ENCODE assay signal across 1 cellular context in the genomic region with DNA sequence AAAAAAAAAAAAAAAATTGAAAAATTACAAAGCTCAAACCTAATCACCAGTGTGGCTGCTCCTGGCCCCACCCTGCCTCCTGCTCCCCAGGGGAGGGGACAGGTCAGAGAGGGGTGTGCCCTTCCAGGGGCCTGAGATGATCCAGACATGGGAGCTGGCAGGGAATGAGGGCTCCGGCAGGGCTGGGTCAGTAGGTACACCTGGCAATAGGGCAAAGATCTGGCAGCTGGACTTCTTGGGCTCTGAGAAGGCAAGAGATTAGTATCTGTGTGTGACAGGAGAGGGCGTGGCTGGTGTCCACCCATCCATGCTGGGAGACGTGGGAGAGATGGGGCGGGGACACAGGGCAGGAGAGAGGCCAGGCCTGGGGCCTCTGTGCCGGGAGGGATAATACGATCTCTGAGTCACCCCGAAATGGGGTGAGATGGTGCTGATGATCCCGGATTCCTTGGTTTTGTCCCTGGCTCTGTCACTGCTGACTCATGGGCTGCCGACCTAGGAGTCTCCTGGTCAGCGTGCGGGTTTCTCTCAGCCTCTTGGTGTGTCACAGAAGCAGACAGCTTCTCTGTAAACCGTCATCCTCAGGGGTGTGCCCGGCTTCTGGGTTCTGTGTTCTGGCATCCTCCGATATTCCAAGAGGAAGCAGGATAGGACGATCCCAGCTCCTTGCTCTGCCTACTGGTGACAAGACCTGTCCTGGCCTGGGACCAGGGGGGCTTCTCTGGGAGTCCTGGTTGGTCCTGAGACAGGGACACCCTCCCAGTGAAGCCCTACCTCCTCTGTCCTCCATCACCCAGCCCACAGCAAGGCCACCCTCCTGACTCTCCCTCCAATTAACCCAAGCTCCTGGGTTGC.
TF ChIP-seq lines count a peak whose summit lies in the region.

No MANE protein-coding gene starts in this region.

TF ChIP-seq in K562, 482 proteins besides CTCF, POLR2A, EP300 and RAD21 (continued from another document and continues in another):
- TF ChIP-seq, protein P1, sequence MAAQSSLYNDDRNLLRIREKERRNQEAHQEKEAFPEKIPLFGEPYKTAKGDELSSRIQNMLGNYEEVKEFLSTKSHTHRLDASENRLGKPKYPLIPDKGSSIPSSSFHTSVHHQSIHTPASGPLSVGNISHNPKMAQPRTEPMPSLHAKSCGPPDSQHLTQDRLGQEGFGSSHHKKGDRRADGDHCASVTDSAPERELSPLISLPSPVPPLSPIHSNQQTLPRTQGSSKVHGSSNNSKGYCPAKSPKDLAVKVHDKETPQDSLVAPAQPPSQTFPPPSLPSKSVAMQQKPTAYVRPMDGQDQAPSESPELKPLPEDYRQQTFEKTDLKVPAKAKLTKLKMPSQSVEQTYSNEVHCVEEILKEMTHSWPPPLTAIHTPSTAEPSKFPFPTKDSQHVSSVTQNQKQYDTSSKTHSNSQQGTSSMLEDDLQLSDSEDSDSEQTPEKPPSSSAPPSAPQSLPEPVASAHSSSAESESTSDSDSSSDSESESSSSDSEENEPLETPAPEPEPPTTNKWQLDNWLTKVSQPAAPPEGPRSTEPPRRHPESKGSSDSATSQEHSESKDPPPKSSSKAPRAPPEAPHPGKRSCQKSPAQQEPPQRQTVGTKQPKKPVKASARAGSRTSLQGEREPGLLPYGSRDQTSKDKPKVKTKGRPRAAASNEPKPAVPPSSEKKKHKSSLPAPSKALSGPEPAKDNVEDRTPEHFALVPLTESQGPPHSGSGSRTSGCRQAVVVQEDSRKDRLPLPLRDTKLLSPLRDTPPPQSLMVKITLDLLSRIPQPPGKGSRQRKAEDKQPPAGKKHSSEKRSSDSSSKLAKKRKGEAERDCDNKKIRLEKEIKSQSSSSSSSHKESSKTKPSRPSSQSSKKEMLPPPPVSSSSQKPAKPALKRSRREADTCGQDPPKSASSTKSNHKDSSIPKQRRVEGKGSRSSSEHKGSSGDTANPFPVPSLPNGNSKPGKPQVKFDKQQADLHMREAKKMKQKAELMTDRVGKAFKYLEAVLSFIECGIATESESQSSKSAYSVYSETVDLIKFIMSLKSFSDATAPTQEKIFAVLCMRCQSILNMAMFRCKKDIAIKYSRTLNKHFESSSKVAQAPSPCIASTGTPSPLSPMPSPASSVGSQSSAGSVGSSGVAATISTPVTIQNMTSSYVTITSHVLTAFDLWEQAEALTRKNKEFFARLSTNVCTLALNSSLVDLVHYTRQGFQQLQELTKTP (IDR thresholded peaks at IDR 0.05; ENCODE audit: low read depth in 1 of 2, partially characterized antibody in 2 of 2), result peak in 1 of 2 experiments; percentile 65
- TF ChIP-seq ZNF707 (CRISPR knock-in tag; conservative IDR thresholded peaks at IDR 0.05) (no peak), FOXK2 (conservative IDR thresholded peaks at IDR 0.05 in 1 of 2, IDR thresholded peaks at IDR 0.05 in 1 of 2; ENCODE audit: low read depth in 2 of 2) (peak; percentile 47 to 51; a peak in 3 of 4 replicates), RBM17 (IDR thresholded peaks at IDR 0.05; ENCODE audit: borderline replicate concordance, low read depth, low read length) (no peak), CBFA2T3 (IDR thresholded peaks at IDR 0.05) (peak; percentile 62), SMAD4 (CRISPR knock-in tag; conservative IDR thresholded peaks at IDR 0.05) (no peak), CREB1 (IDR thresholded peaks at IDR 0.05) (peak; percentile 59), CREB1 (CRISPR knock-in tag; IDR thresholded peaks at IDR 0.05) (no peak; the same call in 1 of the 2 replicates), RBBP5 (IDR thresholded peaks at IDR 0.05; ENCODE audit: borderline replicate concordance, insufficient read depth, low read length, poor library complexity, severe bottlenecking) (peak; percentile 30), NR2C2 (CRISPR knock-in tag; IDR thresholded peaks at IDR 0.05) (no peak), NR2C2 (tag; IDR thresholded peaks at IDR 0.05) (peak; percentile 44; the same call in 1 of the 2 replicates), ZNF75A (CRISPR knock-in tag; IDR thresholded peaks at IDR 0.05) (no peak), NR2C1 (IDR thresholded peaks at IDR 0.05) (no peak), NR2C1 (tag; IDR thresholded peaks at IDR 0.05) (no peak), NEUROD1 (IDR thresholded peaks at IDR 0.05; ENCODE audit: borderline replicate concordance, low read depth, low read length, partially characterized antibody) (peak; percentile 34), MXI1 (IDR thresholded peaks at IDR 0.05; ENCODE audit: low read depth, low read length) (0 out of 2 replicates have a peak, but pooled peaks have one; percentile 46), TEAD2 (tag; IDR thresholded peaks at IDR 0.05) (0 out of 2 replicates have a peak, but pooled peaks have one; percentile 2), TEAD4 (IDR thresholded peaks at IDR 0.05; ENCODE audit: low read length) (peak; percentile 56; the same call in 1 of the 2 replicates), TEAD4 (CRISPR knock-in tag; IDR thresholded peaks at IDR 0.05; ENCODE audit: borderline replicate concordance) (no peak), PHTF2 (CRISPR knock-in tag; IDR thresholded peaks at IDR 0.05) (no peak), EHMT2 (IDR thresholded peaks at IDR 0.05) (no peak), NRF1 (conservative IDR thresholded peaks at IDR 0.05 in 1 of 2, IDR thresholded peaks at IDR 0.05 in 1 of 2) (peak; percentile 61 to 67; a peak in 3 of 4 replicates), HMGN3 (IDR thresholded peaks at IDR 0.05; ENCODE audit: borderline replicate concordance, extremely low read depth, insufficient read length, low read depth, low read length) (peak; percentile 77), ZFX (CRISPR knock-in tag; IDR thresholded peaks at IDR 0.05) (peak; percentile 73), ZNF232 (CRISPR knock-in tag; IDR thresholded peaks at IDR 0.05) (no peak), DIDO1 (tag; IDR thresholded peaks at IDR 0.05; ENCODE audit: low read depth) (no peak), SMARCC2 (IDR thresholded peaks at IDR 0.05; ENCODE audit: low read depth) (peak; percentile 83), ZKSCAN1 (IDR thresholded peaks at IDR 0.05; ENCODE audit: low read depth, low read length) (peak; percentile 58; the same call in 1 of the 2 replicates), MAFF (IDR thresholded peaks at IDR 0.05; ENCODE audit: low read length) (peak; percentile 67), POLR2G (IDR thresholded peaks at IDR 0.05; ENCODE audit: low read depth, low read length) (peak; percentile 27; the same call in 1 of the 2 replicates), TCF7 (IDR thresholded peaks at IDR 0.05; ENCODE audit: borderline replicate concordance) (no peak), ARID1B (IDR thresholded peaks at IDR 0.05) (peak; percentile 88), LCOR (CRISPR knock-in tag; IDR thresholded peaks at IDR 0.05) (peak; percentile 83; the same call in 1 of the 2 replicates), C11orf30 (IDR thresholded peaks at IDR 0.05; ENCODE audit: low read depth) (peak; percentile 90), STAG1 (CRISPR knock-in tag; IDR thresholded peaks at IDR 0.05; ENCODE audit: borderline replicate concordance) (no peak), SMARCA4 (IDR thresholded peaks at IDR 0.05) (peak; percentile 92)
- TF ChIP-seq, protein P2, sequence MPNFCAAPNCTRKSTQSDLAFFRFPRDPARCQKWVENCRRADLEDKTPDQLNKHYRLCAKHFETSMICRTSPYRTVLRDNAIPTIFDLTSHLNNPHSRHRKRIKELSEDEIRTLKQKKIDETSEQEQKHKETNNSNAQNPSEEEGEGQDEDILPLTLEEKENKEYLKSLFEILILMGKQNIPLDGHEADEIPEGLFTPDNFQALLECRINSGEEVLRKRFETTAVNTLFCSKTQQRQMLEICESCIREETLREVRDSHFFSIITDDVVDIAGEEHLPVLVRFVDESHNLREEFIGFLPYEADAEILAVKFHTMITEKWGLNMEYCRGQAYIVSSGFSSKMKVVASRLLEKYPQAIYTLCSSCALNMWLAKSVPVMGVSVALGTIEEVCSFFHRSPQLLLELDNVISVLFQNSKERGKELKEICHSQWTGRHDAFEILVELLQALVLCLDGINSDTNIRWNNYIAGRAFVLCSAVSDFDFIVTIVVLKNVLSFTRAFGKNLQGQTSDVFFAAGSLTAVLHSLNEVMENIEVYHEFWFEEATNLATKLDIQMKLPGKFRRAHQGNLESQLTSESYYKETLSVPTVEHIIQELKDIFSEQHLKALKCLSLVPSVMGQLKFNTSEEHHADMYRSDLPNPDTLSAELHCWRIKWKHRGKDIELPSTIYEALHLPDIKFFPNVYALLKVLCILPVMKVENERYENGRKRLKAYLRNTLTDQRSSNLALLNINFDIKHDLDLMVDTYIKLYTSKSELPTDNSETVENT (CRISPR knock-in tag; IDR thresholded peaks at IDR 0.05), result 0 out of 2 replicates have a peak, but pooled peaks have one; percentile 47
- TF ChIP-seq, protein P3, sequence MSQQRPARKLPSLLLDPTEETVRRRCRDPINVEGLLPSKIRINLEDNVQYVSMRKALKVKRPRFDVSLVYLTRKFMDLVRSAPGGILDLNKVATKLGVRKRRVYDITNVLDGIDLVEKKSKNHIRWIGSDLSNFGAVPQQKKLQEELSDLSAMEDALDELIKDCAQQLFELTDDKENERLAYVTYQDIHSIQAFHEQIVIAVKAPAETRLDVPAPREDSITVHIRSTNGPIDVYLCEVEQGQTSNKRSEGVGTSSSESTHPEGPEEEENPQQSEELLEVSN (IDR thresholded peaks at IDR 0.05; ENCODE audit: borderline replicate concordance in 1 of 2, extremely low read depth in 1 of 2, insufficient read depth in 1 of 2, insufficient read length in 1 of 2, low read depth in 1 of 2, low read length in 1 of 2, poor library complexity in 1 of 2, severe bottlenecking in 1 of 2), result no peak
- TF ChIP-seq, protein P4, sequence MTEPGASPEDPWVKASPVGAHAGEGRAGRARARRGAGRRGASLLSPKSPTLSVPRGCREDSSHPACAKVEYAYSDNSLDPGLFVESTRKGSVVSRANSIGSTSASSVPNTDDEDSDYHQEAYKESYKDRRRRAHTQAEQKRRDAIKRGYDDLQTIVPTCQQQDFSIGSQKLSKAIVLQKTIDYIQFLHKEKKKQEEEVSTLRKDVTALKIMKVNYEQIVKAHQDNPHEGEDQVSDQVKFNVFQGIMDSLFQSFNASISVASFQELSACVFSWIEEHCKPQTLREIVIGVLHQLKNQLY (CRISPR knock-in tag; conservative IDR thresholded peaks at IDR 0.05), result no peak
- TF ChIP-seq, protein P5, sequence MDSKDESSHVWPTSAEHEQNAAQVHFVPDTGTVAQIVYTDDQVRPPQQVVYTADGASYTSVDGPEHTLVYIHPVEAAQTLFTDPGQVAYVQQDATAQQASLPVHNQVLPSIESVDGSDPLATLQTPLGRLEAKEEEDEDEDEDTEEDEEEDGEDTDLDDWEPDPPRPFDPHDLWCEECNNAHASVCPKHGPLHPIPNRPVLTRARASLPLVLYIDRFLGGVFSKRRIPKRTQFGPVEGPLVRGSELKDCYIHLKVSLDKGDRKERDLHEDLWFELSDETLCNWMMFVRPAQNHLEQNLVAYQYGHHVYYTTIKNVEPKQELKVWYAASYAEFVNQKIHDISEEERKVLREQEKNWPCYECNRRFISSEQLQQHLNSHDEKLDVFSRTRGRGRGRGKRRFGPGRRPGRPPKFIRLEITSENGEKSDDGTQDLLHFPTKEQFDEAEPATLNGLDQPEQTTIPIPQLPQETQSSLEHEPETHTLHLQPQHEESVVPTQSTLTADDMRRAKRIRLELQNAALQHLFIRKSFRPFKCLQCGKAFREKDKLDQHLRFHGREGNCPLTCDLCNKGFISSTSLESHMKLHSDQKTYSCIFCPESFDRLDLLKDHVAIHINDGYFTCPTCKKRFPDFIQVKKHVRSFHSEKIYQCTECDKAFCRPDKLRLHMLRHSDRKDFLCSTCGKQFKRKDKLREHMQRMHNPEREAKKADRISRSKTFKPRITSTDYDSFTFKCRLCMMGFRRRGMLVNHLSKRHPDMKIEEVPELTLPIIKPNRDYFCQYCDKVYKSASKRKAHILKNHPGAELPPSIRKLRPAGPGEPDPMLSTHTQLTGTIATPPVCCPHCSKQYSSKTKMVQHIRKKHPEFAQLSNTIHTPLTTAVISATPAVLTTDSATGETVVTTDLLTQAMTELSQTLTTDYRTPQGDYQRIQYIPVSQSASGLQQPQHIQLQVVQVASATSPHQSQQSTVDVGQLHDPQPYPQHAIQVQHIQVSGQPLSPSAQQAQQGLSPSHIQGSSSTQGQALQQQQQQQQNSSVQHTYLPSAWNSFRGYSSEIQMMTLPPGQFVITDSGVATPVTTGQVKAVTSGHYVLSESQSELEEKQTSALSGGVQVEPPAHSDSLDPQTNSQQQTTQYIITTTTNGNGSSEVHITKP (IDR thresholded peaks at IDR 0.05; ENCODE audit: partially characterized antibody), result peak; percentile 34
- TF ChIP-seq, protein P6, sequence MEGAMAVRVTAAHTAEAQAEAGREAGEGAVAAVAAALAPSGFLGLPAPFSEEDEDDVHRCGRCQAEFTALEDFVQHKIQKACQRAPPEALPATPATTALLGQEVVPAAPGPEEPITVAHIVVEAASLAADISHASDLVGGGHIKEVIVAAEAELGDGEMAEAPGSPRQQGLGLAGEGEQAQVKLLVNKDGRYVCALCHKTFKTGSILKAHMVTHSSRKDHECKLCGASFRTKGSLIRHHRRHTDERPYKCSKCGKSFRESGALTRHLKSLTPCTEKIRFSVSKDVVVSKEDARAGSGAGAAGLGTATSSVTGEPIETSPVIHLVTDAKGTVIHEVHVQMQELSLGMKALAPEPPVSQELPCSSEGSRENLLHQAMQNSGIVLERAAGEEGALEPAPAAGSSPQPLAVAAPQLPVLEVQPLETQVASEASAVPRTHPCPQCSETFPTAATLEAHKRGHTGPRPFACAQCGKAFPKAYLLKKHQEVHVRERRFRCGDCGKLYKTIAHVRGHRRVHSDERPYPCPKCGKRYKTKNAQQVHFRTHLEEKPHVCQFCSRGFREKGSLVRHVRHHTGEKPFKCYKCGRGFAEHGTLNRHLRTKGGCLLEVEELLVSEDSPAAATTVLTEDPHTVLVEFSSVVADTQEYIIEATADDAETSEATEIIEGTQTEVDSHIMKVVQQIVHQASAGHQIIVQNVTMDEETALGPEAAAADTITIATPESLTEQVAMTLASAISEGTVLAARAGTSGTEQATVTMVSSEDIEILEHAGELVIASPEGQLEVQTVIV (CRISPR knock-in tag; IDR thresholded peaks at IDR 0.05; ENCODE audit: borderline replicate concordance), result no peak
- TF ChIP-seq, protein P7, sequence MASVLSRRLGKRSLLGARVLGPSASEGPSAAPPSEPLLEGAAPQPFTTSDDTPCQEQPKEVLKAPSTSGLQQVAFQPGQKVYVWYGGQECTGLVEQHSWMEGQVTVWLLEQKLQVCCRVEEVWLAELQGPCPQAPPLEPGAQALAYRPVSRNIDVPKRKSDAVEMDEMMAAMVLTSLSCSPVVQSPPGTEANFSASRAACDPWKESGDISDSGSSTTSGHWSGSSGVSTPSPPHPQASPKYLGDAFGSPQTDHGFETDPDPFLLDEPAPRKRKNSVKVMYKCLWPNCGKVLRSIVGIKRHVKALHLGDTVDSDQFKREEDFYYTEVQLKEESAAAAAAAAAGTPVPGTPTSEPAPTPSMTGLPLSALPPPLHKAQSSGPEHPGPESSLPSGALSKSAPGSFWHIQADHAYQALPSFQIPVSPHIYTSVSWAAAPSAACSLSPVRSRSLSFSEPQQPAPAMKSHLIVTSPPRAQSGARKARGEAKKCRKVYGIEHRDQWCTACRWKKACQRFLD (CRISPR knock-in tag; IDR thresholded peaks at IDR 0.05), result peak; percentile 92
- TF ChIP-seq, protein P8, sequence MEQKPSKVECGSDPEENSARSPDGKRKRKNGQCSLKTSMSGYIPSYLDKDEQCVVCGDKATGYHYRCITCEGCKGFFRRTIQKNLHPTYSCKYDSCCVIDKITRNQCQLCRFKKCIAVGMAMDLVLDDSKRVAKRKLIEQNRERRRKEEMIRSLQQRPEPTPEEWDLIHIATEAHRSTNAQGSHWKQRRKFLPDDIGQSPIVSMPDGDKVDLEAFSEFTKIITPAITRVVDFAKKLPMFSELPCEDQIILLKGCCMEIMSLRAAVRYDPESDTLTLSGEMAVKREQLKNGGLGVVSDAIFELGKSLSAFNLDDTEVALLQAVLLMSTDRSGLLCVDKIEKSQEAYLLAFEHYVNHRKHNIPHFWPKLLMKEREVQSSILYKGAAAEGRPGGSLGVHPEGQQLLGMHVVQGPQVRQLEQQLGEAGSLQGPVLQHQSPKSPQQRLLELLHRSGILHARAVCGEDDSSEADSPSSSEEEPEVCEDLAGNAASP (IDR thresholded peaks at IDR 0.05), result no peak
